ENCODE assay signal across 8 cellular contexts in the genomic region with DNA sequence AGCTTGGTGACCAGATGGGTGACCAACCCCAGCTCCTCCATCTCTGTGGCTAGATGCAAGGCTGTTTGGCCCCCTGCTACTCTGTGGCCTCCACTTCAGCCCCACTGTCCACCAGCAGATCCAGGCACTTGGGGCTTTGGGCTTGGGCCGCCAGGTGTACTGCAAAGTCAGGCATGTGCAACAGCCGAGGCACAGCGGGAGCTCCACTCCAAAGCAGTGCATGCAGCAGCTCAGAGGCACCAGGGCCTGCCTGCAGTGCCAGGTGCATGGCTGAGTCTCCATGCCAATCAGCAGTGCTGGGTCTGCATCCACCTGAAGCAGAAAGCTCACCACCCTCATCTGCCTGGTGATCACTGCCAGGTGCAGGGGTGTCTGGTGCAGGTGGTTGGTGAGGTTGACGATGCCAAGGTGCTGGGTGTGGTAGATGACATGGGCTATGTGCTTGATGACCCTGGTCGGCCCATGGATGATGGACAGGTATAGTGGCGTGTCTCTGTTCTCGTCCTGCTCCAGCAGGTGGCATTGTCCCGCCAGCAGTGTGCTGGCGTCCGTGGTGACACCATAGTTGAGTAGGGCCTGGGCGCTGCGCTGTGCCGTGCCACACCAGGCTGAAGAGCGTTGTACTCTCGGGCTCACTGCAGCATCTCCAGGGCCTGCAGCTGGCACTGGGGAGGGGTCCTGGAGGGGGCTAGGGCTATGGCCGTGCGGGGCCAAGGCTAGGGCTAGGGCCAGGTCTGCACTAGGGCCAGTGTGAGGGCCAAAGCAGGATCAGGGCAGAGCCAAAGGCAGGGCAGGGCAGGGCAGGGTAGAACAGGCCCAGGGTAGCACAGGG. TPM values are rescaled to one million over a fixed set of nuclear protein-coding genes. Genes with fewer than 3 reads are reported as not detected.
A peak's percentile ranks its signal among the peaks of the same experiment; 100 is the strongest.
DNase-seq lines count a peak whose midpoint lies in the region; ATAC-seq and TF ChIP-seq lines count a peak whose summit lies in the region.

No MANE protein-coding gene starts in this region.

- no peak overlapping the region for H3K4me3 ChIP-seq in gastroesophageal sphincter

- H3K36me3 ChIP-seq in gastroesophageal sphincter, result no peaks in the 10 kb centered on the region

- intact Hi-C loops in CD4-positive, alpha-beta T cell (cut with DNase I, micrococcal nuclease), result no loop called here
- intact Hi-C loops in head of caudate nucleus (cut with DNase I), result no loop called here

- H3K4me1 Mint-ChIP-seq in CD4-positive, alpha-beta T cell (ENCODE audit: low read depth), result no peaks in the 10 kb centered on the region

- no peak overlapping the region for H3K27ac Mint-ChIP-seq in CD4-positive, alpha-beta T cell

- TF ChIP-seq POLR2A in gastroesophageal sphincter (IDR thresholded peaks at IDR 0.05), result no peak

- peak; percentile 95 for DNase-seq in 8988T
- peak; percentile 68 for DNase-seq in GM13977 (ENCODE audit: low spot score)
- peak; percentile 76 for DNase-seq in NCI-H748 (lab: John Stamatoyannopoulos, UW; ENCODE audit: unreplicated experiment)
- no peak for DNase-seq in foreskin keratinocyte
- DNase-seq in NCI-H1436 treated with DMSO at 0.1 percent for 48 hours (lab: John Stamatoyannopoulos, UW), result no peak
- no peak for DNase-seq in CD4-positive, alpha-beta T cell
- no peak for DNase-seq in head of caudate nucleus

- H3K9me3 Mint-ChIP-seq in CD4-positive, alpha-beta T cell, result no peaks in the 10 kb centered on the region

- H3K4me3 Mint-ChIP-seq in CD4-positive, alpha-beta T cell, result no peak overlapping the region

- WGBS in gastroesophageal sphincter (ENCODE audit: low coverage in 1 of 2), 2 donors, result 100% methylated on average over 2 of the region's 17 CpGs; no CpG with 5 or more reads in 1 of the 2 donors

- H3K27me3 ChIP-seq in foreskin keratinocyte (peaks cover 6% of the 10 kb centered on the region), gastroesophageal sphincter (peaks cover 22% of the 10 kb centered on the region)
- H3K27me3 ChIP-seq in CD4-positive, alpha-beta T cell (ENCODE audit: control insufficient read depth, insufficient read depth, low read length), result no peaks in the 10 kb centered on the region

- POLR2A ChIA-PET in CD4-positive, alpha-beta T cell (lab: Charles Lee), result no interaction called here

- H3K4me1 ChIP-seq in foreskin keratinocyte (no peaks in the 10 kb centered on the region), gastroesophageal sphincter (no peaks in the 10 kb centered on the region)

- CTCF ChIA-PET in CD4-positive, alpha-beta T cell (lab: Charles Lee), result no interaction called here

- no peak for TF ChIP-seq EP300 in gastroesophageal sphincter (IDR thresholded peaks at IDR 0.05)

- peaks cover 0 to 4% (median 0%) of the 10 kb centered on the region in 3 donors for H3K9me3 ChIP-seq in gastroesophageal sphincter
- no peaks in the 10 kb centered on the region for H3K9me3 ChIP-seq in CD4-positive, alpha-beta T cell (ENCODE audit: control insufficient read depth, low read length)

- in situ Hi-C loops in GM13977 (cut with MboI; ENCODE audit: low pct_unique_long_range_greater_than_20kb, low sequenced_read_pairs, unreplicated experiment), result no loop called here

- ATAC-seq in foreskin keratinocyte (peak; percentile 36), gastroesophageal sphincter (no peak)
- no peak for ATAC-seq in CD4-positive, alpha-beta T cell (ENCODE audit: poor library complexity)

- peaks cover 9% of the 10 kb centered on the region for H3K27me3 Mint-ChIP-seq in CD4-positive, alpha-beta T cell

- H3K36me3 Mint-ChIP-seq in CD4-positive, alpha-beta T cell (ENCODE audit: low read depth), result no peaks in the 10 kb centered on the region

- TF ChIP-seq CTCF in GM13977 (IDR thresholded peaks at IDR 0.05; ENCODE audit: extremely low read depth, insufficient read depth, missing control alignments) (peak; percentile 50), foreskin keratinocyte (conservative IDR thresholded peaks at IDR 0.05) (peak; percentile 53), gastroesophageal sphincter (IDR thresholded peaks at IDR 0.05) (no peak)
- TF ChIP-seq CTCF in CD4-positive, alpha-beta T cell (IDR thresholded peaks at IDR 0.05), result no peak

- H3K27ac ChIP-seq in foreskin keratinocyte (no peak overlapping the region), gastroesophageal sphincter (no peak overlapping the region)
- no peak overlapping the region for H3K27ac ChIP-seq in CD4-positive, alpha-beta T cell (ENCODE audit: low read depth, low read length)

RNA-seq across cellular contexts. Expression of a gene that starts 1.0 kb away (rescaled TPM):
- total RNA-seq in foreskin keratinocyte (not detected in 2 replicates), gastroesophageal sphincter (not detected)
- not detected in 2 replicates for polyA plus RNA-seq in foreskin keratinocyte
- not detected for total RNA-seq in CD4-positive, alpha-beta T cell

Comparison
In these comparisons a context has a peak if more than half of its experiments do, and no peak if none do; other contexts are left out.
1. DNase-seq: peak in 8988T (single experiment), GM13977 (single experiment) and NCI-H748 (single experiment); none in foreskin keratinocyte (0 of 2), NCI-H1436 treated with DMSO at 0.1 percent for 48 hours (single experiment), CD4-positive, alpha-beta T cell (0 of 10) and head of caudate nucleus (0 of 42).
2. CTCF ChIP-seq: peak in GM13977 (single experiment) and foreskin keratinocyte (single experiment); none in gastroesophageal sphincter (0 of 4) and CD4-positive, alpha-beta T cell (single experiment).